Comparison of ENCODE assay signal across 3 cellular contexts in the genomic region with DNA sequence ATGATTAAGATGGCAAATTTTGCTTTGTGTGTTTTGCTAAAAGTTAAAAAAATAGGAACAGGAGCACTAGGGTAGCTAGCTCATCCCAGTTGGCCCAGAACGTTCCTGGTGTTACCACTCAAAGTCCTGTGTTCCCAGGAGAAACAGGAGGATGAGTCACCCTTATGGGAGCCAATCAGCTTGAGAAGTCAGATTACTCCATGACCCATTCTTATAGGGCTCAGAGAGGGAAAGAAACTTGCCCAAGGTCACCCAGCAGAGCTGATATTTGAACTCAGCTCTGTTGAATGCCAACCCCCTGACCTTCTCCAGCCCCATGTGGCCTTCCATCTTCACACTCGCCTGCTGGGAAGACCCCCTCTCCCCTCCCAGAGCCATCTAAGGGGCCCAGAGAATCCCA.
TF ChIP-seq lines count a peak whose summit lies in the region.

No MANE protein-coding gene starts in this region.

TF ChIP-seq in HCT116, 20 proteins besides CTCF, POLR2A, EP300 and RAD21:
- TF ChIP-seq CEBPB (IDR thresholded peaks at IDR 0.05; ENCODE audit: low read depth) (no peak), POLR2AphosphoS5 (IDR thresholded peaks at IDR 0.05; ENCODE audit: low read depth, low read length) (no peak), MAX (IDR thresholded peaks at IDR 0.05) (no peak), ZNF274 (IDR thresholded peaks at IDR 0.05; ENCODE audit: low read depth, low read length) (no peak), ZFX (IDR thresholded peaks at IDR 0.05) (no peak), YY1 (IDR thresholded peaks at IDR 0.05; ENCODE audit: extremely low read depth, insufficient replicate concordance, low read depth, low read length) (no peak), EZH2phosphoT487 (IDR thresholded peaks at IDR 0.05; ENCODE audit: borderline replicate concordance) (no peak), JUND (IDR thresholded peaks at IDR 0.05) (no peak)
- TF ChIP-seq, protein P1, sequence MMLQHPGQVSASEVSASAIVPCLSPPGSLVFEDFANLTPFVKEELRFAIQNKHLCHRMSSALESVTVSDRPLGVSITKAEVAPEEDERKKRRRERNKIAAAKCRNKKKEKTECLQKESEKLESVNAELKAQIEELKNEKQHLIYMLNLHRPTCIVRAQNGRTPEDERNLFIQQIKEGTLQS (IDR thresholded peaks at IDR 0.05), result no peak
- TF ChIP-seq, protein P2, sequence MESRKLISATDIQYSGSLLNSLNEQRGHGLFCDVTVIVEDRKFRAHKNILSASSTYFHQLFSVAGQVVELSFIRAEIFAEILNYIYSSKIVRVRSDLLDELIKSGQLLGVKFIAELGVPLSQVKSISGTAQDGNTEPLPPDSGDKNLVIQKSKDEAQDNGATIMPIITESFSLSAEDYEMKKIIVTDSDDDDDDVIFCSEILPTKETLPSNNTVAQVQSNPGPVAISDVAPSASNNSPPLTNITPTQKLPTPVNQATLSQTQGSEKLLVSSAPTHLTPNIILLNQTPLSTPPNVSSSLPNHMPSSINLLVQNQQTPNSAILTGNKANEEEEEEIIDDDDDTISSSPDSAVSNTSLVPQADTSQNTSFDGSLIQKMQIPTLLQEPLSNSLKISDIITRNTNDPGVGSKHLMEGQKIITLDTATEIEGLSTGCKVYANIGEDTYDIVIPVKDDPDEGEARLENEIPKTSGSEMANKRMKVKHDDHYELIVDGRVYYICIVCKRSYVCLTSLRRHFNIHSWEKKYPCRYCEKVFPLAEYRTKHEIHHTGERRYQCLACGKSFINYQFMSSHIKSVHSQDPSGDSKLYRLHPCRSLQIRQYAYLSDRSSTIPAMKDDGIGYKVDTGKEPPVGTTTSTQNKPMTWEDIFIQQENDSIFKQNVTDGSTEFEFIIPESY (IDR thresholded peaks at IDR 0.05; ENCODE audit: extremely low read depth, insufficient replicate concordance, low read length), result no peak

TF ChIP-seq in H1, 55 proteins besides CTCF, POLR2A, EP300 and RAD21:
- TF ChIP-seq TAF1 (IDR thresholded peaks at IDR 0.05; ENCODE audit: low read depth, low read length) (no peak), JUND (IDR thresholded peaks at IDR 0.05; ENCODE audit: low read length) (0 out of 2 replicates have a peak, but pooled peaks have one; percentile 11), SAP30 (IDR thresholded peaks at IDR 0.05; ENCODE audit: insufficient read depth, insufficient replicate concordance, low read length) (no peak), HDAC2 (IDR thresholded peaks at IDR 0.05; ENCODE audit: borderline replicate concordance in 1 of 2, low read depth in 2 of 2, low read length in 2 of 2) (no peak), TAF7 (optimal IDR thresholded peaks at IDR 0.05; ENCODE audit: borderline replicate concordance, low read depth, low read length) (no peak), CBX5 (IDR thresholded peaks at IDR 0.05; ENCODE audit: low read depth, low read length) (no peak), SP4 (IDR thresholded peaks at IDR 0.05; ENCODE audit: low read length) (no peak), SIN3A (conservative IDR thresholded peaks at IDR 0.05 in 1 of 2, IDR thresholded peaks at IDR 0.05 in 1 of 2; ENCODE audit: low read depth in 1 of 2, low read length in 2 of 2) (no peak)
TF ChIP-seq in H1: peak in this region for 1.

TF ChIP-seq in HepG2, 621 proteins besides CTCF, POLR2A, EP300 and RAD21:
- TF ChIP-seq ZNF768 (CRISPR knock-in tag; IDR thresholded peaks at IDR 0.05), result peak; percentile 92
- TF ChIP-seq, protein P3, sequence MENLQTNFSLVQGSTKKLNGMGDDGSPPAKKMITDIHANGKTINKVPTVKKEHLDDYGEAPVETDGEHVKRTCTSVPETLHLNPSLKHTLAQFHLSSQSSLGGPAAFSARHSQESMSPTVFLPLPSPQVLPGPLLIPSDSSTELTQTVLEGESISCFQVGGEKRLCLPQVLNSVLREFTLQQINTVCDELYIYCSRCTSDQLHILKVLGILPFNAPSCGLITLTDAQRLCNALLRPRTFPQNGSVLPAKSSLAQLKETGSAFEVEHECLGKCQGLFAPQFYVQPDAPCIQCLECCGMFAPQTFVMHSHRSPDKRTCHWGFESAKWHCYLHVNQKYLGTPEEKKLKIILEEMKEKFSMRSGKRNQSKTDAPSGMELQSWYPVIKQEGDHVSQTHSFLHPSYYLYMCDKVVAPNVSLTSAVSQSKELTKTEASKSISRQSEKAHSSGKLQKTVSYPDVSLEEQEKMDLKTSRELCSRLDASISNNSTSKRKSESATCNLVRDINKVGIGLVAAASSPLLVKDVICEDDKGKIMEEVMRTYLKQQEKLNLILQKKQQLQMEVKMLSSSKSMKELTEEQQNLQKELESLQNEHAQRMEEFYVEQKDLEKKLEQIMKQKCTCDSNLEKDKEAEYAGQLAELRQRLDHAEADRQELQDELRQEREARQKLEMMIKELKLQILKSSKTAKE (CRISPR knock-in tag; IDR thresholded peaks at IDR 0.05; ENCODE audit: borderline replicate concordance), result no peak
- TF ChIP-seq ZMYM3 (CRISPR knock-in tag; IDR thresholded peaks at IDR 0.05), result peak; percentile 39; the same call in 1 of the 2 replicates
- peak; percentile 40; the same call in 1 of the 2 replicates for TF ChIP-seq FOSL2 (CRISPR knock-in tag; IDR thresholded peaks at IDR 0.05)
